Comparison of ENCODE assay signal across 8 cellular contexts in genomic region chr7:102478314-102479206, GRCh38. TPM values are rescaled to one million over a fixed set of nuclear protein-coding genes. Genes with fewer than 3 reads are reported as not detected.
DNase-seq lines count a peak whose midpoint lies in the region; ATAC-seq and TF ChIP-seq lines count a peak whose summit lies in the region.
"Not testable (repeated sequence)": the region's sequence is repeated elsewhere in the genome, so short reads cannot be mapped to it uniquely, and the experiment has no call there.

Gene POLR2J (minus strand): TSS chr7:102478922. CDS start chr7:102478860, 62 bp downstream.

- DNase-seq in NAMALWA (ENCODE audit: low spot score) (peak; percentile 83), left lobe of liver (ENCODE audit: low spot score) (peak; percentile 91), spleen (peak; percentile 96)
- not testable (repeated sequence) for DNase-seq in vagina (ENCODE audit: extremely low spot score in 2 of 2)

- H3K4me3 ChIP-seq in spleen (peak within 1 kb of the TSS in 6 of 8 donors; percentile 37 to 71 (median 48)), vagina (peak within 1 kb of the TSS; percentile 50 to 51)

- POLR2A ChIA-PET in activated CD8-positive, alpha-beta memory T cell treated with anti-CD3 and anti-CD28 coated beads for 36 hours (lab: Charles Lee), result not testable (repeated sequence)

- peak within 1 kb of the TSS; percentile 86 for H3K4me3 Mint-ChIP-seq in dendritic cell treated with granulocyte-macrophage colony-stimulating factor and Interleukin-4, amounts not matched to agents 40 ng/mL and 50 ng/mL, for 4 days

- H3K27me3 Mint-ChIP-seq in dendritic cell treated with granulocyte-macrophage colony-stimulating factor and Interleukin-4, amounts not matched to agents 40 ng/mL and 50 ng/mL, for 4 days, result not testable (repeated sequence)

- H3K27me3 ChIP-seq in spleen (replicated peaks in 1 of 7); vagina: not testable (repeated sequence)

- not testable (repeated sequence) for H3K36me3 Mint-ChIP-seq in dendritic cell treated with granulocyte-macrophage colony-stimulating factor and Interleukin-4, amounts not matched to agents 40 ng/mL and 50 ng/mL, for 4 days (ENCODE audit: low read depth)

- ATAC-seq in GM18520 (IDR thresholded peaks at IDR 0.05; ENCODE audit: unreplicated experiment), result peak; percentile 66
- peak; percentile 93 for ATAC-seq in HG02798 (IDR thresholded peaks at IDR 0.05; ENCODE audit: poor library complexity, unreplicated experiment)
- peak; percentile 86 for ATAC-seq in left lobe of liver

- TF ChIP-seq CTCF in spleen (IDR thresholded peaks at IDR 0.05 in 8 of 11, conservative IDR thresholded peaks at IDR 0.05 in 3 of 11), result peak in 8 of 11 experiments; percentile 43 to 83 (median 56)
- TF ChIP-seq CTCF in vagina (IDR thresholded peaks at IDR 0.05), result peak in 2 of 3 experiments; percentile 25 to 30

- TF ChIP-seq POLR2A in spleen (IDR thresholded peaks at IDR 0.05), result peak in 1 of 3 donors; percentile 23
- not testable (repeated sequence) for TF ChIP-seq POLR2A in vagina (IDR thresholded peaks at IDR 0.05)

- CTCF ChIA-PET in activated CD8-positive, alpha-beta memory T cell treated with anti-CD3 and anti-CD28 coated beads for 36 hours (lab: Charles Lee), result not testable (repeated sequence)

- H3K9me3 Mint-ChIP-seq in dendritic cell treated with granulocyte-macrophage colony-stimulating factor and Interleukin-4, amounts not matched to agents 40 ng/mL and 50 ng/mL, for 4 days, result not testable (repeated sequence)

- intact Hi-C loops in dendritic cell treated with granulocyte-macrophage colony-stimulating factor and Interleukin-4, amounts not matched to agents 40 ng/mL and 50 ng/mL, for 4 days (cut with micrococcal nuclease); spleen (cut with DNase I; ENCODE audit: low total_unique reads); vagina (cut with DNase I): not testable (repeated sequence)

- peak within 1 kb of the TSS in 5 of 8 donors; percentile 51 to 81 (median 78) for H3K27ac ChIP-seq in spleen
- not testable (repeated sequence) for H3K27ac ChIP-seq in vagina

- not testable (repeated sequence) for H3K4me1 ChIP-seq in spleen, vagina

- H3K9me3 ChIP-seq in spleen, vagina: not testable (repeated sequence)

- not testable (repeated sequence) for H3K4me1 Mint-ChIP-seq in dendritic cell treated with granulocyte-macrophage colony-stimulating factor and Interleukin-4, amounts not matched to agents 40 ng/mL and 50 ng/mL, for 4 days (ENCODE audit: low read depth)

- H3K27ac Mint-ChIP-seq in dendritic cell treated with granulocyte-macrophage colony-stimulating factor and Interleukin-4, amounts not matched to agents 40 ng/mL and 50 ng/mL, for 4 days, result peak within 1 kb of the TSS; percentile 83

- WGBS in spleen, 5 donors, result 0 to 1% (median 0%) methylated on average over 19 to 53 of the region's 72 CpGs

- peaks cover 0 to 21% (median 4%) of the 10 kb centered on the region in 6 donors for H3K36me3 ChIP-seq in spleen
- not testable (repeated sequence) for H3K36me3 ChIP-seq in vagina

RNA-seq across cellular contexts. Expression of gene POLR2J, which starts in this region (rescaled TPM):
- total RNA-seq in activated CD8-positive, alpha-beta memory T cell treated with anti-CD3 and anti-CD28 coated beads for 36 hours, result 10 to 100 TPM; 71.2 to 72.9 TPM
- total RNA-seq in left lobe of liver (29.9 TPM), spleen (10 to 100 TPM in 6 of 7 donors, 1 to 10 TPM in 1; 8.4 to 34.5 (median 30.8) TPM), vagina (20.1 TPM)
- polyA plus RNA-seq in spleen, result 10 to 100 TPM; 95.6 to 98.8 (median 96.4) TPM
